In genomic region chr11:119237515-119237914, GRCh38 we compare ENCODE assay signal across 20 cellular contexts. TPM values are rescaled to one million over a fixed set of nuclear protein-coding genes. Genes with fewer than 3 reads are reported as not detected.
"Had no signal": no experiment of that assay in that cellular context is flagged by ENCODE, and none has a peak within 500 bp of the region (broad histone marks: within the 10 kb centered on the region; RNA-seq: fewer than 3 reads in every experiment).

No MANE protein-coding gene starts in this region.

- H3K27ac ChIP-seq: esophagus squamous epithelium, psoas muscle, skin epidermis, upper lobe of right lung, VCaP had no signal

- H3K4me3 Mint-ChIP-seq: activated naive CD8-positive, alpha-beta T cell treated with anti-CD3 and anti-CD28 coated beads, Interleukin-2, amount 10 ng/mL, durations not matched to agents 7 days and 5 days; brain; effector memory CD8-positive, alpha-beta T cell; memory B cell; neural crest cell had no signal

- H3K9me3 Mint-ChIP-seq: activated naive CD8-positive, alpha-beta T cell treated with anti-CD3 and anti-CD28 coated beads, Interleukin-2, amount 10 ng/mL, durations not matched to agents 7 days and 5 days; brain; effector memory CD8-positive, alpha-beta T cell; memory B cell; naive B cell; neural crest cell had no signal

- H3K4me1 ChIP-seq: esophagus squamous epithelium, psoas muscle, upper lobe of right lung had no signal

- H3K27me3 Mint-ChIP-seq: activated naive CD8-positive, alpha-beta T cell treated with anti-CD3 and anti-CD28 coated beads, Interleukin-2, amount 10 ng/mL, durations not matched to agents 7 days and 5 days; brain; effector memory CD8-positive, alpha-beta T cell; memory B cell; naive B cell had no signal

- DNase-seq: activated CD4-positive, alpha-beta T cell treated with anti-CD3 and anti-CD28 coated beads for 1 hour; activated naive CD8-positive, alpha-beta T cell treated with anti-CD3 and anti-CD28 coated beads, Interleukin-2, amount 10 ng/mL, durations not matched to agents 7 days and 5 days; caudate nucleus; effector memory CD8-positive, alpha-beta T cell; esophagus squamous epithelium; mucosa of descending colon; naive B cell; psoas muscle; right cardiac atrium; stimulated activated CD4-positive, alpha-beta T cell treated with anti-CD3 and anti-CD28 coated beads, Interleukin-4, amount 100 ng/mL, for 1 hour; T1000; upper lobe of right lung had no signal

- H3K9me3 ChIP-seq: esophagus squamous epithelium, mucosa of descending colon, psoas muscle, upper lobe of right lung had no signal

- H3K27ac Mint-ChIP-seq: activated naive CD8-positive, alpha-beta T cell treated with anti-CD3 and anti-CD28 coated beads, Interleukin-2, amount 10 ng/mL, durations not matched to agents 7 days and 5 days; brain; effector memory CD8-positive, alpha-beta T cell; memory B cell had no signal

- H3K27me3 ChIP-seq: esophagus squamous epithelium, upper lobe of right lung had no signal

- ATAC-seq: effector memory CD8-positive, alpha-beta T cell; mucosa of descending colon; psoas muscle; right cardiac atrium; upper lobe of right lung had no signal

- H3K4me3 ChIP-seq: esophagus squamous epithelium, mucosa of descending colon, psoas muscle, skin epidermis, upper lobe of right lung had no signal

RNA-seq across cellular contexts. Expression of gene NHERF4, which starts 52.2 kb away (rescaled TPM):
- total RNA-seq: dermis microvascular lymphatic vessel endothelial cell, glomerular endothelial cell, osteoblast, psoas muscle had no signal
